In genomic region chr17:2634361-2634960, GRCh38 we compare ENCODE assay signal across 10 cellular contexts. TPM values are rescaled to one million over a fixed set of nuclear protein-coding genes. Genes with fewer than 3 reads are reported as not detected.
DNase-seq lines count a peak whose midpoint lies in the region; ATAC-seq and TF ChIP-seq lines count a peak whose summit lies in the region.
"Had no signal": no experiment of that assay in that cellular context is flagged by ENCODE, and none has a peak within 500 bp of the region (broad histone marks: within the 10 kb centered on the region; RNA-seq: fewer than 3 reads in every experiment).

No MANE protein-coding gene starts in this region.

- peaks cover 56% of the 10 kb centered on the region for H3K4me1 Mint-ChIP-seq in activated CD8-positive, alpha-beta T cell treated with anti-CD3 and anti-CD28 coated beads for 36 hours (ENCODE audit: low read depth)
- peaks cover 33% of the 10 kb centered on the region for H3K4me1 Mint-ChIP-seq in activated CD8-positive, alpha-beta T cell treated with anti-CD3 and anti-CD28 coated beads, Interleukin-2, amount 10 ng/mL, durations not matched to agents 7 days and 5 days (ENCODE audit: low read depth)
- H3K4me1 Mint-ChIP-seq in stimulated activated naive B cell treated with anti-CD40 and anti-IgM and Interleukin-4, amounts not matched to agents 10 μg/mL and 1 μg/mL and 100 μg/mL, for 72 hours: peaks cover 28 to 57% of the 10 kb centered on the region in 2 donors

- no peak for ATAC-seq in activated CD8-positive, alpha-beta T cell treated with anti-CD3 and anti-CD28 coated beads for 36 hours
- ATAC-seq in activated CD8-positive, alpha-beta T cell treated with anti-CD3 and anti-CD28 coated beads, Interleukin-2, amount 10 ng/mL, durations not matched to agents 7 days and 5 days: no peak
- ATAC-seq in stimulated activated naive B cell treated with anti-CD40 and anti-IgM and Interleukin-4, amounts not matched to agents 10 μg/mL and 1 μg/mL and 100 μg/mL, for 72 hours (replicated peaks): no peak
- ATAC-seq in GM21526 (IDR thresholded peaks at IDR 0.05; ENCODE audit: low FRiP score, unreplicated experiment) (no peak), GM21576 (IDR thresholded peaks at IDR 0.05; ENCODE audit: unreplicated experiment) (no peak)

- H3K4me3 Mint-ChIP-seq in activated CD8-positive, alpha-beta T cell treated with anti-CD3 and anti-CD28 coated beads for 36 hours: no peak overlapping the region
- H3K4me3 Mint-ChIP-seq in activated CD8-positive, alpha-beta T cell treated with anti-CD3 and anti-CD28 coated beads, Interleukin-2, amount 10 ng/mL, durations not matched to agents 7 days and 5 days: no peak overlapping the region
- H3K4me3 Mint-ChIP-seq in stimulated activated naive B cell treated with anti-CD40 and anti-IgM and Interleukin-4, amounts not matched to agents 10 μg/mL and 1 μg/mL and 100 μg/mL, for 72 hours: no peak overlapping the region

- peak; percentile 11 for DNase-seq in activated CD8-positive, alpha-beta T cell treated with anti-CD3 and anti-CD28 coated beads for 36 hours
- no peak for DNase-seq in activated CD8-positive, alpha-beta T cell treated with anti-CD3 and anti-CD28 coated beads, Interleukin-2, amount 10 ng/mL, durations not matched to agents 7 days and 5 days
- DNase-seq in RPMI7951 (ENCODE audit: low read depth) (peak; percentile 43), glomerular visceral epithelial cell (ENCODE audit: extremely low spot score) (peak; percentile 87), SKM-1 treated with dmso at 0.1 percent for 144 hours (lab: John Stamatoyannopoulos, UW; ENCODE audit: unreplicated experiment) (no peak)
- DNase-seq in stimulated activated naive B cell treated with anti-CD40 and anti-IgM and Interleukin-4, amounts not matched to agents 10 μg/mL and 1 μg/mL and 100 μg/mL, for 72 hours: no peak
- DNase-seq: stimulated activated CD4-positive, alpha-beta T cell treated with anti-CD3 and anti-CD28 coated beads, Interleukin-15, amount 100 ng/mL, for 24 hours had no signal

- peaks cover 34% of the 10 kb centered on the region for H3K36me3 Mint-ChIP-seq in activated CD8-positive, alpha-beta T cell treated with anti-CD3 and anti-CD28 coated beads for 36 hours (ENCODE audit: low read depth)
- H3K36me3 Mint-ChIP-seq in activated CD8-positive, alpha-beta T cell treated with anti-CD3 and anti-CD28 coated beads, Interleukin-2, amount 10 ng/mL, durations not matched to agents 7 days and 5 days (ENCODE audit: low read depth): peaks cover 35% of the 10 kb centered on the region
- peaks cover 26 to 33% of the 10 kb centered on the region in 2 donors for H3K36me3 Mint-ChIP-seq in stimulated activated naive B cell treated with anti-CD40 and anti-IgM and Interleukin-4, amounts not matched to agents 10 μg/mL and 1 μg/mL and 100 μg/mL, for 72 hours

- intact Hi-C loops in activated CD8-positive, alpha-beta T cell treated with anti-CD3 and anti-CD28 coated beads for 36 hours (cut with micrococcal nuclease): no loop called here

- H3K27ac Mint-ChIP-seq in activated CD8-positive, alpha-beta T cell treated with anti-CD3 and anti-CD28 coated beads for 36 hours: peak overlapping the region; percentile 71
- H3K27ac Mint-ChIP-seq in activated CD8-positive, alpha-beta T cell treated with anti-CD3 and anti-CD28 coated beads, Interleukin-2, amount 10 ng/mL, durations not matched to agents 7 days and 5 days: no peak overlapping the region
- peak overlapping the region; percentile 22 for H3K27ac Mint-ChIP-seq in stimulated activated naive B cell treated with anti-CD40 and anti-IgM and Interleukin-4, amounts not matched to agents 10 μg/mL and 1 μg/mL and 100 μg/mL, for 72 hours
- H3K27ac Mint-ChIP-seq: activated naive CD4-positive, alpha-beta T cell treated with anti-CD3 and anti-CD28 coated beads, Interleukin-2, amount 50 U/mL, for 72 hours had no signal

- POLR2A ChIA-PET in activated CD8-positive, alpha-beta T cell treated with anti-CD3 and anti-CD28 coated beads for 36 hours (lab: Charles Lee): interaction anchor here (1.5 kb wide), 1 partner anchor 13 kb away, joined by 3 read pairs; no protein-coding TSS in a partner anchor
- POLR2A ChIA-PET in activated CD8-positive, alpha-beta T cell treated with anti-CD3 and anti-CD28 coated beads, Interleukin-2, amount 10 ng/mL, durations not matched to agents 7 days and 5 days (lab: Charles Lee): no interaction called here

- H3K27me3 Mint-ChIP-seq in activated CD8-positive, alpha-beta T cell treated with anti-CD3 and anti-CD28 coated beads for 36 hours: no peaks in the 10 kb centered on the region
- no peaks in the 10 kb centered on the region for H3K27me3 Mint-ChIP-seq in activated CD8-positive, alpha-beta T cell treated with anti-CD3 and anti-CD28 coated beads, Interleukin-2, amount 10 ng/mL, durations not matched to agents 7 days and 5 days (ENCODE audit: low read depth)
- no peaks in the 10 kb centered on the region for H3K27me3 Mint-ChIP-seq in stimulated activated naive B cell treated with anti-CD40 and anti-IgM and Interleukin-4, amounts not matched to agents 10 μg/mL and 1 μg/mL and 100 μg/mL, for 72 hours

- CTCF ChIA-PET in activated CD8-positive, alpha-beta T cell treated with anti-CD3 and anti-CD28 coated beads for 36 hours (lab: Charles Lee): interaction anchor here (1.1 kb wide), 1 partner anchor 13 kb away, joined by 3 read pairs; no protein-coding TSS in a partner anchor
- CTCF ChIA-PET in activated CD8-positive, alpha-beta T cell treated with anti-CD3 and anti-CD28 coated beads, Interleukin-2, amount 10 ng/mL, durations not matched to agents 7 days and 5 days (lab: Charles Lee): no interaction called here

- H3K9me3 Mint-ChIP-seq in activated CD8-positive, alpha-beta T cell treated with anti-CD3 and anti-CD28 coated beads for 36 hours: peaks cover 4% of the 10 kb centered on the region
- H3K9me3 Mint-ChIP-seq in activated CD8-positive, alpha-beta T cell treated with anti-CD3 and anti-CD28 coated beads, Interleukin-2, amount 10 ng/mL, durations not matched to agents 7 days and 5 days (ENCODE audit: insufficient read depth): peaks cover 2% of the 10 kb centered on the region
- peaks cover 8 to 11% of the 10 kb centered on the region in 2 donors for H3K9me3 Mint-ChIP-seq in stimulated activated naive B cell treated with anti-CD40 and anti-IgM and Interleukin-4, amounts not matched to agents 10 μg/mL and 1 μg/mL and 100 μg/mL, for 72 hours
- H3K9me3 Mint-ChIP-seq: activated naive CD4-positive, alpha-beta T cell treated with anti-CD3 and anti-CD28 coated beads, Interleukin-2, amount 50 U/mL, for 72 hours had no signal

- TF ChIP-seq CTCF in activated CD8-positive, alpha-beta T cell treated with anti-CD3 and anti-CD28 coated beads for 36 hours (IDR thresholded peaks at IDR 0.05): no peak

RNA-seq across cellular contexts. Expression of gene PAFAH1B1, which starts 41.0 kb away (rescaled TPM):
- 100 to 1,000 TPM; 159 to 168 TPM for total RNA-seq in activated CD8-positive, alpha-beta T cell treated with anti-CD3 and anti-CD28 coated beads for 36 hours
- total RNA-seq in activated CD8-positive, alpha-beta T cell treated with anti-CD3 and anti-CD28 coated beads, Interleukin-2, amount 10 ng/mL, durations not matched to agents 7 days and 5 days: 100 to 1,000 TPM; 164 to 173 TPM
- 93.9 and 106 TPM in 2 replicates for total RNA-seq in RPMI7951 (2014; rRNA removed; shearing (Covaris generic))

Comparison
In these comparisons a context has a peak if more than half of its experiments do, and no peak if none do; other contexts are left out.
1. DNase-seq: peak in activated CD8-positive, alpha-beta T cell treated with anti-CD3 and anti-CD28 coated beads for 36 hours (single experiment), RPMI7951 (single experiment) and glomerular visceral epithelial cell (single experiment); none in activated CD8-positive, alpha-beta T cell treated with anti-CD3 and anti-CD28 coated beads, Interleukin-2, amount 10 ng/mL, durations not matched to agents 7 days and 5 days (single experiment), stimulated activated naive B cell treated with anti-CD40 and anti-IgM and Interleukin-4, amounts not matched to agents 10 μg/mL and 1 μg/mL and 100 μg/mL, for 72 hours (single experiment) and SKM-1 treated with dmso at 0.1 percent for 144 hours (single experiment).